Comparison of ENCODE assay signal across 14 cellular contexts in the genomic region with DNA sequence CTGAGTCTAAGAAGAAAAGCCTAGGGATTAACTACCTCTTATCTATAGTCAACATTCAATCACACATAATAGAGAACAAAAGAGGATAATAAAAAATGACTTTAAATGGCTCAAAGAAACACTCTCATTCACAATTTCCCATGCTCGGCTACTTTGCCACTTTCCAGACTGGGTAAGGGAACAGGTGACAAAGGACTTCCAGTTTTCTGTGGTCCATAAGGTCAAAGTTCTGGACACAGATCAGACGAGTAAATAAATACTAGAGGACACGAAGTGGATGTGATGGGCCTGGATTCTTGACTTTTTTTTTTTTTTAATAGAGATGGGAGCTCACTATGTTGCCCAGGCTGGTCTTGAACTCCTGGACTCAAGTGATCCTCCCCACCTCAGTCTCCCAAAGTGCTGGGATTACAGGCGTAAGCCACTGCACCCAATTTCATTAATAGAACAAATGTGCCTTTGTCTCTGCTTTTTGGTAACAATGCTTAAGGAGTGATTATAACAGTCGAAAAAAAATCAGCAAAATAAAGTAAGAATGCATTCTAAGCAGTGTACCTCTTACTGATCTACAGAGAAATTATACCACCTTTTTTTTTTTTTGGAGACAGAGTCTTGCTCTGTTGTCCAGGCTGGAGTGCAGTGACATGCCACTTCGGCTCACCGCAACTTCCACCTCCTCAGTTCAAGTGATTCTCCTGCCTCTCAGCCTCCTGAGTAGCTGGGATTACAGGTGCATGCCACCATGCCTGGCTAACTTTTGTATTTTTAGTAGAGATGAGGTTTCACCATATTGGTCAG.
DNase-seq lines count a peak whose midpoint lies in the region; ATAC-seq and TF ChIP-seq lines count a peak whose summit lies in the region.
"Had no signal": no experiment of that assay in that cellular context is flagged by ENCODE, and none has a peak within 500 bp of the region (broad histone marks: within the 10 kb centered on the region; RNA-seq: fewer than 3 reads in every experiment).

No MANE protein-coding gene starts in this region.

- H3K9me3 ChIP-seq in right lobe of liver: no peaks in the 10 kb centered on the region
- H3K9me3 ChIP-seq in left ventricle myocardium inferior (replicated peaks): no peaks in the 10 kb centered on the region
- H3K9me3 ChIP-seq: A549 had no signal

- H3K4me1 ChIP-seq in right lobe of liver: peaks cover 0 to 21% (median 3%) of the 10 kb centered on the region in 4 donors
- no peaks in the 10 kb centered on the region for H3K4me1 ChIP-seq in left ventricle myocardium inferior

- H3K27ac Mint-ChIP-seq in natural killer cell: peak overlapping the region; percentile 6 to 18
- H3K27ac Mint-ChIP-seq in natural killer cell treated with Interleukin-12 subunit alpha and Interleukin-12 subunit beta and Interleukin-15 and Interleukin-18, amount 100 ng/mL, for 72 hours: no peak overlapping the region

- H3K27me3 ChIP-seq in right lobe of liver (no peaks in the 10 kb centered on the region), left ventricle myocardium inferior (ENCODE audit: low read depth) (no peaks in the 10 kb centered on the region)

- TF ChIP-seq POLR2A in right lobe of liver (IDR thresholded peaks at IDR 0.05) (no peak), GM18505 (IDR thresholded peaks at IDR 0.05; ENCODE audit: borderline replicate concordance, extremely low read depth, insufficient read depth, insufficient read length) (no peak)

- no peaks in the 10 kb centered on the region for H3K9me3 Mint-ChIP-seq in natural killer cell
- no peaks in the 10 kb centered on the region for H3K9me3 Mint-ChIP-seq in natural killer cell treated with Interleukin-12 subunit alpha and Interleukin-12 subunit beta and Interleukin-15 and Interleukin-18, amount 100 ng/mL, for 72 hours

- H3K27me3 Mint-ChIP-seq in natural killer cell (ENCODE audit: low read depth in 2 of 2): no peaks in the 10 kb centered on the region
- no peaks in the 10 kb centered on the region for H3K27me3 Mint-ChIP-seq in natural killer cell treated with Interleukin-12 subunit alpha and Interleukin-12 subunit beta and Interleukin-15 and Interleukin-18, amount 100 ng/mL, for 72 hours

- H3K4me1 Mint-ChIP-seq in natural killer cell: peaks cover 7 to 23% of the 10 kb centered on the region in 2 donors
- peaks cover 15 to 17% of the 10 kb centered on the region in 2 donors for H3K4me1 Mint-ChIP-seq in natural killer cell treated with Interleukin-12 subunit alpha and Interleukin-12 subunit beta and Interleukin-15 and Interleukin-18, amount 100 ng/mL, for 72 hours (ENCODE audit: low read depth in 2 of 2)

- intact Hi-C loops in natural killer cell (cut with micrococcal nuclease): no loop called here
- intact Hi-C loops in right lobe of liver (cut with DNase I): no loop called here
- intact Hi-C loops in left ventricle myocardium inferior (cut with micrococcal nuclease): no loop called here

- DNase-seq in natural killer cell (no peak), HK-2 (ENCODE audit: unreplicated experiment) (peak; percentile 58), right lobe of liver (no peak), left ventricle myocardium inferior (no peak), D341Med (ENCODE audit: low spot score) (no peak)
- DNase-seq in natural killer cell treated with Interleukin-12 subunit alpha and Interleukin-12 subunit beta and Interleukin-15 and Interleukin-18, amount 100 ng/mL, for 72 hours (ENCODE audit: low spot score): no peak
- DNase-seq: AML-193, KBM-7, NCI-H1436 treated with DMSO at 0.1 percent for 48 hours, NCI-H2081, NCI-H526, PC-9 had no signal

- ATAC-seq in natural killer cell (no peak), right lobe of liver (peak; percentile 86 to 98 (median 96)), GM18505 (IDR thresholded peaks at IDR 0.05; ENCODE audit: unreplicated experiment) (no peak)
- ATAC-seq in natural killer cell treated with Interleukin-12 subunit alpha and Interleukin-12 subunit beta and Interleukin-15 and Interleukin-18, amount 100 ng/mL, for 72 hours: no peak
- ATAC-seq: A549 had no signal

- H3K36me3 ChIP-seq in right lobe of liver (peaks cover 0 to 35% (median 4%) of the 10 kb centered on the region in 4 donors), left ventricle myocardium inferior (peaks cover 70% of the 10 kb centered on the region)

- TF ChIP-seq CTCF in natural killer cell (IDR thresholded peaks at IDR 0.05): no peak
- TF ChIP-seq CTCF in right lobe of liver (IDR thresholded peaks at IDR 0.05): no peak
- no peak for TF ChIP-seq CTCF in left ventricle myocardium inferior (IDR thresholded peaks at IDR 0.05; ENCODE audit: borderline replicate concordance)

- H3K27ac ChIP-seq in right lobe of liver (peak overlapping the region in 1 of 3 donors; percentile 38), left ventricle myocardium inferior (replicated peaks) (no peak overlapping the region)
- H3K27ac ChIP-seq: A549, PC-9 had no signal

- H3K4me3 Mint-ChIP-seq in natural killer cell: no peak overlapping the region
- no peak overlapping the region for H3K4me3 Mint-ChIP-seq in natural killer cell treated with Interleukin-12 subunit alpha and Interleukin-12 subunit beta and Interleukin-15 and Interleukin-18, amount 100 ng/mL, for 72 hours

- peaks cover 13% of the 10 kb centered on the region for H3K36me3 Mint-ChIP-seq in natural killer cell
- H3K36me3 Mint-ChIP-seq in natural killer cell treated with Interleukin-12 subunit alpha and Interleukin-12 subunit beta and Interleukin-15 and Interleukin-18, amount 100 ng/mL, for 72 hours: peaks cover 16% of the 10 kb centered on the region

- H3K4me3 ChIP-seq in right lobe of liver (no peak overlapping the region), left ventricle myocardium inferior (no peak overlapping the region)
- H3K4me3 ChIP-seq: A549, PC-9 had no signal

- 55% methylated on average over 7 of the region's 7 CpGs for WGBS in right lobe of liver (ENCODE audit: insufficient coverage, low coverage, low lambda C conversion rate, missing lambda C conversion rate)

Comparison
In these comparisons a context has a peak if more than half of its experiments do, and no peak if none do; other contexts are left out.
1. H3K27ac Mint-ChIP-seq: peak in natural killer cell (2 of 2); none in natural killer cell treated with Interleukin-12 subunit alpha and Interleukin-12 subunit beta and Interleukin-15 and Interleukin-18, amount 100 ng/mL, for 72 hours (0 of 2).
2. ATAC-seq: peak in right lobe of liver (4 of 4); none in natural killer cell (0 of 3), natural killer cell treated with Interleukin-12 subunit alpha and Interleukin-12 subunit beta and Interleukin-15 and Interleukin-18, amount 100 ng/mL, for 72 hours (0 of 2) and GM18505 (single experiment).